In genomic region chr11:134544095-134544815, GRCh38 we compare ENCODE assay signal across 20 cellular contexts.
DNase-seq lines count a peak whose midpoint lies in the region; ATAC-seq and TF ChIP-seq lines count a peak whose summit lies in the region.
"Had no signal": no experiment of that assay in that cellular context is flagged by ENCODE, and none has a peak within 500 bp of the region (broad histone marks: within the 10 kb centered on the region; RNA-seq: fewer than 3 reads in every experiment).

No MANE protein-coding gene starts in this region.

- peaks cover 11% of the 10 kb centered on the region for H3K27me3 Mint-ChIP-seq in activated CD8-positive, alpha-beta memory T cell treated with anti-CD3 and anti-CD28 coated beads, Interleukin-2, amount 10 ng/mL, durations not matched to agents 7 days and 5 days

- no peaks in the 10 kb centered on the region for H3K4me1 ChIP-seq in testis

- TF ChIP-seq CTCF in testis (IDR thresholded peaks at IDR 0.05) (no peak), GM13977 (IDR thresholded peaks at IDR 0.05; ENCODE audit: extremely low read depth, insufficient read depth, missing control alignments) (no peak)

- H3K4me1 Mint-ChIP-seq in activated CD8-positive, alpha-beta memory T cell treated with anti-CD3 and anti-CD28 coated beads, Interleukin-2, amount 10 ng/mL, durations not matched to agents 7 days and 5 days: no peaks in the 10 kb centered on the region
- H3K4me1 Mint-ChIP-seq: CD8-positive, alpha-beta memory T cell had no signal

- no peak for TF ChIP-seq POLR2A in testis (IDR thresholded peaks at IDR 0.05)

- H3K9me3 Mint-ChIP-seq in activated CD8-positive, alpha-beta memory T cell treated with anti-CD3 and anti-CD28 coated beads, Interleukin-2, amount 10 ng/mL, durations not matched to agents 7 days and 5 days (ENCODE audit: low read depth): no peaks in the 10 kb centered on the region
- H3K9me3 Mint-ChIP-seq: CD8-positive, alpha-beta memory T cell had no signal

- no peak overlapping the region for H3K4me3 Mint-ChIP-seq in activated CD8-positive, alpha-beta memory T cell treated with anti-CD3 and anti-CD28 coated beads, Interleukin-2, amount 10 ng/mL, durations not matched to agents 7 days and 5 days
- H3K4me3 Mint-ChIP-seq: CD8-positive, alpha-beta memory T cell had no signal

- H3K36me3 ChIP-seq in testis (ENCODE audit: low read depth, missing control alignments): no peaks in the 10 kb centered on the region

- H3K9me3 ChIP-seq in testis: no peaks in the 10 kb centered on the region

- no peak overlapping the region for H3K27ac ChIP-seq in testis
- H3K27ac ChIP-seq: C4-2B, KMS-11 had no signal

- in situ Hi-C loops in GM13977 (cut with MboI; ENCODE audit: low pct_unique_long_range_greater_than_20kb, low sequenced_read_pairs, unreplicated experiment): no loop called here

- H3K27ac Mint-ChIP-seq in activated CD8-positive, alpha-beta memory T cell treated with anti-CD3 and anti-CD28 coated beads, Interleukin-2, amount 10 ng/mL, durations not matched to agents 7 days and 5 days: no peak overlapping the region
- H3K27ac Mint-ChIP-seq: CD8-positive, alpha-beta memory T cell had no signal

- no peak for ATAC-seq in activated CD8-positive, alpha-beta memory T cell treated with anti-CD3 and anti-CD28 coated beads, Interleukin-2, amount 10 ng/mL, durations not matched to agents 7 days and 5 days
- ATAC-seq: HepG2, Right ventricle myocardium inferior had no signal

- peak; percentile 15 for DNase-seq in activated CD8-positive, alpha-beta memory T cell treated with anti-CD3 and anti-CD28 coated beads, Interleukin-2, amount 50 U/mL, for 48 hours
- DNase-seq in activated CD8-positive, alpha-beta memory T cell treated with anti-CD3 and anti-CD28 coated beads, Interleukin-2, amount 10 ng/mL, durations not matched to agents 7 days and 5 days: no peak
- peak; percentile 12 for DNase-seq in M059J (ENCODE audit: low read depth)
- DNase-seq in islet precursor cell: peak; percentile 90
- DNase-seq in testis: peak; percentile 11
- DNase-seq in NAMALWA (ENCODE audit: low spot score): no peak
- no peak for DNase-seq in GM13977 (ENCODE audit: low spot score)
- DNase-seq in ureter (ENCODE audit: low spot score): no peak
- DNase-seq: CD8-positive, alpha-beta memory T cell; GF-D8; H7; NCI-H1105 treated with DMSO at 0.1 percent for 48 hours; NCI-H2029 treated with DMSO at 0.1 percent for 48 hours; NCI-H524 treated with DMSO at 0.1 percent for 48 hours; NCI-H82; OCI-M1 had no signal

- 68 to 73% methylated on average over 14 of the region's 14 CpGs for WGBS in testis, 2 donors

- no peak overlapping the region for H3K4me3 ChIP-seq in testis

- no peaks in the 10 kb centered on the region for H3K36me3 Mint-ChIP-seq in activated CD8-positive, alpha-beta memory T cell treated with anti-CD3 and anti-CD28 coated beads, Interleukin-2, amount 10 ng/mL, durations not matched to agents 7 days and 5 days
- H3K36me3 Mint-ChIP-seq: CD8-positive, alpha-beta memory T cell had no signal

- H3K27me3 ChIP-seq in testis: no peaks in the 10 kb centered on the region

- CTCF ChIA-PET in activated CD8-positive, alpha-beta memory T cell treated with anti-CD3 and anti-CD28 coated beads, Interleukin-2, amount 10 ng/mL, durations not matched to agents 7 days and 5 days (lab: Charles Lee): no interaction called here

- intact Hi-C loops in testis (cut with DNase I; ENCODE audit: low total_unique reads): no loop called here

Comparison
In these comparisons a context has a peak if more than half of its experiments do, and no peak if none do; other contexts are left out.
1. DNase-seq: peak in activated CD8-positive, alpha-beta memory T cell treated with anti-CD3 and anti-CD28 coated beads, Interleukin-2, amount 50 U/mL, for 48 hours (single experiment), M059J (single experiment), islet precursor cell (single experiment) and testis (single experiment); none in activated CD8-positive, alpha-beta memory T cell treated with anti-CD3 and anti-CD28 coated beads, Interleukin-2, amount 10 ng/mL, durations not matched to agents 7 days and 5 days (single experiment), NAMALWA (single experiment), GM13977 (single experiment) and ureter (single experiment).